In genomic region chr7:111004297-111004901, GRCh38 we compare ENCODE assay signal across 20 cellular contexts.
DNase-seq lines count a peak whose midpoint lies in the region; ATAC-seq and TF ChIP-seq lines count a peak whose summit lies in the region.
"Had no signal": no experiment of that assay in that cellular context is flagged by ENCODE, and none has a peak within 500 bp of the region (broad histone marks: within the 10 kb centered on the region; RNA-seq: fewer than 3 reads in every experiment).

No MANE protein-coding gene starts in this region.

- H3K4me3 ChIP-seq in mucosa of descending colon (no peak overlapping the region), neuronal stem cell (ENCODE audit: low read length in 2 of 2) (no peak overlapping the region)

- H3K27me3 ChIP-seq in neuronal stem cell (ENCODE audit: control insufficient read depth in 3 of 3, insufficient read depth in 3 of 3, low read depth in 1 of 3, low read length in 3 of 3), result no peaks in the 10 kb centered on the region

- no peak overlapping the region for H2BK12ac ChIP-seq in neuronal stem cell (ENCODE audit: low read length)

- no peaks in the 10 kb centered on the region for H3K27me3 Mint-ChIP-seq in activated naive CD8-positive, alpha-beta T cell treated with anti-CD3 and anti-CD28 coated beads, Interleukin-2, amount 50 U/mL, for 24 hours
- no peaks in the 10 kb centered on the region for H3K27me3 Mint-ChIP-seq in activated naive CD8-positive, alpha-beta T cell treated with anti-CD3 and anti-CD28 coated beads for 36 hours
- H3K27me3 Mint-ChIP-seq: CD4-positive, alpha-beta memory T cell had no signal

- no peak overlapping the region for H3K23ac ChIP-seq in neuronal stem cell (ENCODE audit: low read depth, low read length, poor library complexity)

- no peak overlapping the region for H3K4ac ChIP-seq in neuronal stem cell (ENCODE audit: low read length)

- intact Hi-C loops in mucosa of descending colon (cut with DNase I, micrococcal nuclease), result no loop called here

- no peak overlapping the region for H3K9ac ChIP-seq in neuronal stem cell (ENCODE audit: low read depth, low read length, poor library complexity)

- no peak overlapping the region for H2BK5ac ChIP-seq in neuronal stem cell (ENCODE audit: low read length)

- H3K27ac Mint-ChIP-seq in activated naive CD8-positive, alpha-beta T cell treated with anti-CD3 and anti-CD28 coated beads, Interleukin-2, amount 50 U/mL, for 24 hours, result no peak overlapping the region
- no peak overlapping the region for H3K27ac Mint-ChIP-seq in activated naive CD8-positive, alpha-beta T cell treated with anti-CD3 and anti-CD28 coated beads for 36 hours
- H3K27ac Mint-ChIP-seq: CD4-positive, alpha-beta memory T cell had no signal

- no peak overlapping the region for H2AK5ac ChIP-seq in neuronal stem cell (ENCODE audit: low read depth, low read length)

- H3K79me1 ChIP-seq in neuronal stem cell (ENCODE audit: low read depth, low read length), result no peaks in the 10 kb centered on the region

- H3K36me3 Mint-ChIP-seq in activated naive CD8-positive, alpha-beta T cell treated with anti-CD3 and anti-CD28 coated beads, Interleukin-2, amount 50 U/mL, for 24 hours (ENCODE audit: low read depth), result peaks cover 3% of the 10 kb centered on the region
- peaks cover 8% of the 10 kb centered on the region for H3K36me3 Mint-ChIP-seq in activated naive CD8-positive, alpha-beta T cell treated with anti-CD3 and anti-CD28 coated beads for 36 hours
- H3K36me3 Mint-ChIP-seq: CD4-positive, alpha-beta memory T cell had no signal

- H3K4me1 ChIP-seq in mucosa of descending colon (ENCODE audit: low read depth), result no peaks in the 10 kb centered on the region
- peaks cover 0 to 3% of the 10 kb centered on the region in 2 donors for H3K4me1 ChIP-seq in neuronal stem cell (ENCODE audit: control insufficient read depth in 2 of 2, insufficient read depth in 1 of 2, low read depth in 1 of 2, low read length in 2 of 2)

- H3K9me3 ChIP-seq in mucosa of descending colon (no peaks in the 10 kb centered on the region), neuronal stem cell (replicated peaks in 1 of 2; ENCODE audit: control insufficient read depth in 2 of 2, insufficient read depth in 1 of 2, low read depth in 1 of 2, low read length in 2 of 2) (no peaks in the 10 kb centered on the region)

- peaks cover 18% of the 10 kb centered on the region for H3K4me1 Mint-ChIP-seq in activated naive CD8-positive, alpha-beta T cell treated with anti-CD3 and anti-CD28 coated beads, Interleukin-2, amount 50 U/mL, for 24 hours
- peaks cover 28% of the 10 kb centered on the region for H3K4me1 Mint-ChIP-seq in activated naive CD8-positive, alpha-beta T cell treated with anti-CD3 and anti-CD28 coated beads for 36 hours

- H3K36me3 ChIP-seq in mucosa of descending colon (ENCODE audit: low read depth), result no peaks in the 10 kb centered on the region
- H3K36me3 ChIP-seq in neuronal stem cell (replicated peaks in 1 of 2; ENCODE audit: control insufficient read depth in 2 of 2, insufficient read depth in 2 of 2, low read length in 2 of 2), result no peaks in the 10 kb centered on the region

- H4K8ac ChIP-seq in neuronal stem cell (ENCODE audit: low read depth, low read length), result no peak overlapping the region

- H3K4me3 Mint-ChIP-seq in activated naive CD8-positive, alpha-beta T cell treated with anti-CD3 and anti-CD28 coated beads, Interleukin-2, amount 50 U/mL, for 24 hours, result no peak overlapping the region
- no peak overlapping the region for H3K4me3 Mint-ChIP-seq in activated naive CD8-positive, alpha-beta T cell treated with anti-CD3 and anti-CD28 coated beads for 36 hours
- H3K4me3 Mint-ChIP-seq: CD4-positive, alpha-beta memory T cell had no signal

- ATAC-seq in activated naive CD8-positive, alpha-beta T cell treated with anti-CD3 and anti-CD28 coated beads, Interleukin-2, amount 50 U/mL, for 24 hours, result peak; percentile 53
- ATAC-seq in HG03175 (IDR thresholded peaks at IDR 0.05; ENCODE audit: unreplicated experiment) (peak; percentile 55), mucosa of descending colon (peak; percentile 21)

- no peak overlapping the region for H3K27ac ChIP-seq in neuronal stem cell (replicated peaks; ENCODE audit: low read length)
- H3K27ac ChIP-seq: HL-60, RWPE1 had no signal

- H3K14ac ChIP-seq in neuronal stem cell (ENCODE audit: low read length), result no peak overlapping the region

- H3K4me2 ChIP-seq in neuronal stem cell (ENCODE audit: insufficient read depth, low read length, poor library complexity, severe bottlenecking), result no peak overlapping the region

- DNase-seq in activated naive CD8-positive, alpha-beta T cell treated with anti-CD3 and anti-CD28 coated beads, Interleukin-2, amount 50 U/mL, for 24 hours, result no peak
- no peak for DNase-seq in activated naive CD8-positive, alpha-beta T cell treated with anti-CD3 and anti-CD28 coated beads for 36 hours
- DNase-seq in mucosa of descending colon, result no peak
- DNase-seq in RPMI8226, result no peak
- DNase-seq in DMS53 (lab: John Stamatoyannopoulos, UW), result no peak
- DNase-seq in neuronal stem cell (ENCODE audit: low spot score), result no peak
- DNase-seq: C1 segment of cervical spinal cord; CD4-positive, alpha-beta memory T cell; COR-L47; HCEC 1CT; NCI-H1092; NCI-H1417 treated with DMSO at 0.1 percent for 48 hours; NCI-H1694 treated with DMSO at 0.1 percent for 48 hours; NCI-H2081; NCI-H2227 treated with DMSO at 0.1 percent for 48 hours; NCI-H526 treated with DMSO at 0.1 percent for 48 hours; SHP77 had no signal

- no peak for TF ChIP-seq CTCF in mucosa of descending colon (IDR thresholded peaks at IDR 0.05)

- H3K9me3 Mint-ChIP-seq in activated naive CD8-positive, alpha-beta T cell treated with anti-CD3 and anti-CD28 coated beads, Interleukin-2, amount 50 U/mL, for 24 hours, result peaks cover 7% of the 10 kb centered on the region
- H3K9me3 Mint-ChIP-seq in activated naive CD8-positive, alpha-beta T cell treated with anti-CD3 and anti-CD28 coated beads for 36 hours, result peaks cover 5% of the 10 kb centered on the region
- H3K9me3 Mint-ChIP-seq: CD4-positive, alpha-beta memory T cell had no signal

- H2BK120ac ChIP-seq in neuronal stem cell (ENCODE audit: low read depth, low read length), result no peak overlapping the region

- H2BK15ac ChIP-seq in neuronal stem cell (ENCODE audit: low read length), result no peak overlapping the region

- H3K18ac ChIP-seq in neuronal stem cell (ENCODE audit: low read length), result no peak overlapping the region

- H4K91ac ChIP-seq in neuronal stem cell (ENCODE audit: low read depth, low read length, poor library complexity), result no peak overlapping the region

- H2AFZ ChIP-seq in neuronal stem cell (ENCODE audit: low read length), result no peak overlapping the region

- no CpG with 5 or more reads among the region's 4 CpGs for WGBS in neuronal stem cell (ENCODE audit: extremely low coverage in 2 of 2, insufficient read length in 2 of 2, insufficient replicate concordance in 1 of 2), 2 donors
